25 cellular contexts compared by ENCODE assay signal in genomic region chr5:15346738-15347137, GRCh38.
"Had no signal": no experiment of that assay in that cellular context is flagged by ENCODE, and none has a peak within 500 bp of the region (broad histone marks: within the 10 kb centered on the region; RNA-seq: fewer than 3 reads in every experiment).

No MANE protein-coding gene starts in this region.

- H3K4me3 ChIP-seq: coronary artery, dorsolateral prefrontal cortex, esophagus muscularis mucosa, gastrocnemius medialis, hepatocyte, left lung, lower lobe of right lung, mucosa of descending colon had no signal

- H3K4me1 ChIP-seq: esophagus muscularis mucosa, gastrocnemius medialis, left lung, lower lobe of right lung had no signal

- H3K9me3 ChIP-seq: esophagus muscularis mucosa, gastrocnemius medialis, left lung, lower lobe of right lung, mucosa of descending colon had no signal

- H3K4me2 ChIP-seq: hepatocyte had no signal

- H3K79me2 ChIP-seq: hepatocyte had no signal

- FAIRE-seq: colon, kidney had no signal

- DNase-seq: dermis blood vessel endothelial cell; dorsolateral prefrontal cortex; effector CD4-positive, alpha-beta T cell; effector memory CD4-positive, alpha-beta T cell; foreskin fibroblast; foreskin melanocyte; gastrocnemius medialis; glutamatergic neuron; head of caudate nucleus; hypothalamus; immature natural killer cell; islet precursor cell; kidney; kidney glomerular epithelial cell; left colon; left ventricle myocardium superior; lower lobe of right lung; mesenchymal stem cell; mucosa of descending colon; naive B cell had no signal

- ATAC-seq: gastrocnemius medialis, left colon, left lung, left ventricle myocardium superior, lower lobe of right lung, mucosa of descending colon had no signal

- H3K27ac ChIP-seq: coronary artery, dorsolateral prefrontal cortex, esophagus muscularis mucosa, gastrocnemius medialis, hepatocyte, left lung, lower lobe of right lung had no signal

- H3K27me3 ChIP-seq: esophagus muscularis mucosa, gastrocnemius medialis, hepatocyte, left lung had no signal

- H2AFZ ChIP-seq: hepatocyte had no signal

- H3K36me3 ChIP-seq: esophagus muscularis mucosa, gastrocnemius medialis, left lung, lower lobe of right lung had no signal
